ENCODE assay signal across 28 cellular contexts in the genomic region with DNA sequence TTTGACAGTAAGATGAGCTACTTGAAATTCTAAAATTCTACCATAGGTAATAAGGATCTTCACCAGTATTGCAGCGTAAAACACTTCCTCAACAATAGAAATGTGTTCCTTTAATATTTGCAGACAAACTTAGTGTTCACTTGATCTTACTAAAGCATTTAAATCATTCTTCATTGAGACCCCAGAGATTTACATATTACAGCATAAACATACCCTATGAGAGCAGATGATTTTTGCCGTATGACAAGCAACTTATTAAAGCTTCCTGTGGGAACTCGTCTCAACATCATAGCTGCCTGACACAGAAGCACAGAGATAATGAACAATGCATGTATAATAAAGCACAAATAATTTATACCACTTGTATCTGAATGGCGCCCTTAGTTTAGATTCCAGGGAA. TPM values are rescaled to one million over a fixed set of nuclear protein-coding genes. Genes with fewer than 3 reads are reported as not detected.
"Had no signal": no experiment of that assay in that cellular context is flagged by ENCODE, and none has a peak within 500 bp of the region (broad histone marks: within the 10 kb centered on the region; RNA-seq: fewer than 3 reads in every experiment).

No MANE protein-coding gene starts in this region.

- H3K9me3 ChIP-seq: colonic mucosa, esophagus squamous epithelium, gastrocnemius medialis, heart right ventricle, left ventricle myocardium inferior, lower lobe of right lung had no signal

- H3K4me3 ChIP-seq: colonic mucosa, esophagus squamous epithelium, gastrocnemius medialis, heart right ventricle, left ventricle myocardium inferior, lower lobe of right lung had no signal

- FAIRE-seq: endometrium, islet of Langerhans, keratinocyte had no signal

- H3K27ac ChIP-seq: colonic mucosa, epithelial cell of prostate, esophagus squamous epithelium, gastrocnemius medialis, heart right ventricle, left ventricle myocardium inferior, lower lobe of right lung had no signal

- DNase-seq: colonic mucosa; cortex of kidney; effector CD8-positive, alpha-beta T cell; effector memory CD8-positive, alpha-beta T cell; endodermal cell; erythroblast; esophagus squamous epithelium; foreskin fibroblast; foreskin melanocyte; gastrocnemius medialis; glutamatergic neuron; head of caudate nucleus; heart right ventricle; hippocampal formation; kidney glomerular epithelial cell; left colon; left ventricle myocardium inferior; lower lobe of right lung; mesendoderm; midbrain had no signal

- H3K4me1 ChIP-seq: colonic mucosa, gastrocnemius medialis, heart right ventricle, left ventricle myocardium inferior, lower lobe of right lung had no signal

- H3K27me3 ChIP-seq: colonic mucosa, esophagus squamous epithelium, gastrocnemius medialis, heart right ventricle had no signal

- H3K36me3 ChIP-seq: colonic mucosa, esophagus squamous epithelium, gastrocnemius medialis, heart right ventricle, left ventricle myocardium inferior, lower lobe of right lung had no signal

RNA-seq across cellular contexts. Expression of a gene that starts 3.6 kb away (rescaled TPM):
- total RNA-seq: dermis microvascular lymphatic vessel endothelial cell, endodermal cell, esophagus mucosa, esophagus squamous epithelium, heart right ventricle, left ventricle myocardium inferior, lower lobe of right lung, lung microvascular endothelial cell, mononuclear cell had no signal
- polyA plus RNA-seq: heart right ventricle had no signal
